Comparison of ENCODE assay signal across 1 cellular context in the genomic region with DNA sequence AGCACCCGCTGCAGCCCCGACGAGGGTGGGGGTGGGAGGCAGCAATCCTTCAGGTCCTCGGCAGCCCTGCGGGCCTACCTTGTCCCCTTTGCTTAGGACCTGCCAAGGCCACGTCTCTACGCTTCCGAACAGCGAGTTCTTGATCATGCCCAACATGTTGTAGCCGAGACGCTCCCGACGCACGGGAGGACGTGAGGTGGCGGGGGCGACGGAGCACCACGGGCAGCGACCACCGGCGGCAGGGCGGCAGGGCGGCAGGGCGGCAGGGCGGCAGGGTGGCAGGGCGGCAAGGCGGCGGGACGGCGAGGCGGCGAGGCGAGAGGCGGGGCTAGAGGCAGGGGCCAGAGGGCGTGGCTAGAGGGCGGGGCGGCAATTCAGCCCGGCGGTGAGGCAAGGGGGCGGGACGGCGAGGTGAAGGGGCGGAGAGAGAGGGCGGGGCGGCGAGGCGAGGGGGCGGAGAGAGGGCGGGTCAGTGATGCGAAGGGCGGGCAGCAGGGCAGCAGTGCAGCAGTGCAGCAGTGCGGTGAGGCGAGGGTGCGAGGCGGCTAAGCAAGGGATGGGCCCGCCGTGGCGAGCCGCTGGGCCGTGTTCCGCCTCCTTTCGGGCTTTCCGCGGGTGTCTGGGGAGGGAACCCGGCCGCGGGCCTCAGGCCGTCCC.
A peak's percentile ranks its signal among the peaks of the same experiment; 100 is the strongest.
TF ChIP-seq lines count a peak whose summit lies in the region.

A gene with protein sequence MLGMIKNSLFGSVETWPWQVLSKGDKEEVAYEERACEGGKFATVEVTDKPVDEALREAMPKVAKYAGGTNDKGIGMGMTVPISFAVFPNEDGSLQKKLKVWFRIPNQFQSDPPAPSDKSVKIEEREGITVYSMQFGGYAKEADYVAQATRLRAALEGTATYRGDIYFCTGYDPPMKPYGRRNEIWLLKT (minus strand): TSS at position 307 of the 657 bp plus-strand sequence. CDS start 151 bp downstream, at position 156.

TF ChIP-seq in HEK293, 187 proteins besides CTCF, POLR2A, EP300 and RAD21 (continued from another document):
- TF ChIP-seq, protein P1, sequence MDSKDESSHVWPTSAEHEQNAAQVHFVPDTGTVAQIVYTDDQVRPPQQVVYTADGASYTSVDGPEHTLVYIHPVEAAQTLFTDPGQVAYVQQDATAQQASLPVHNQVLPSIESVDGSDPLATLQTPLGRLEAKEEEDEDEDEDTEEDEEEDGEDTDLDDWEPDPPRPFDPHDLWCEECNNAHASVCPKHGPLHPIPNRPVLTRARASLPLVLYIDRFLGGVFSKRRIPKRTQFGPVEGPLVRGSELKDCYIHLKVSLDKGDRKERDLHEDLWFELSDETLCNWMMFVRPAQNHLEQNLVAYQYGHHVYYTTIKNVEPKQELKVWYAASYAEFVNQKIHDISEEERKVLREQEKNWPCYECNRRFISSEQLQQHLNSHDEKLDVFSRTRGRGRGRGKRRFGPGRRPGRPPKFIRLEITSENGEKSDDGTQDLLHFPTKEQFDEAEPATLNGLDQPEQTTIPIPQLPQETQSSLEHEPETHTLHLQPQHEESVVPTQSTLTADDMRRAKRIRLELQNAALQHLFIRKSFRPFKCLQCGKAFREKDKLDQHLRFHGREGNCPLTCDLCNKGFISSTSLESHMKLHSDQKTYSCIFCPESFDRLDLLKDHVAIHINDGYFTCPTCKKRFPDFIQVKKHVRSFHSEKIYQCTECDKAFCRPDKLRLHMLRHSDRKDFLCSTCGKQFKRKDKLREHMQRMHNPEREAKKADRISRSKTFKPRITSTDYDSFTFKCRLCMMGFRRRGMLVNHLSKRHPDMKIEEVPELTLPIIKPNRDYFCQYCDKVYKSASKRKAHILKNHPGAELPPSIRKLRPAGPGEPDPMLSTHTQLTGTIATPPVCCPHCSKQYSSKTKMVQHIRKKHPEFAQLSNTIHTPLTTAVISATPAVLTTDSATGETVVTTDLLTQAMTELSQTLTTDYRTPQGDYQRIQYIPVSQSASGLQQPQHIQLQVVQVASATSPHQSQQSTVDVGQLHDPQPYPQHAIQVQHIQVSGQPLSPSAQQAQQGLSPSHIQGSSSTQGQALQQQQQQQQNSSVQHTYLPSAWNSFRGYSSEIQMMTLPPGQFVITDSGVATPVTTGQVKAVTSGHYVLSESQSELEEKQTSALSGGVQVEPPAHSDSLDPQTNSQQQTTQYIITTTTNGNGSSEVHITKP (tag by site-specific recombination; IDR thresholded peaks at IDR 0.05), result no peak
- TF ChIP-seq ZNF184 (tag by site-specific recombination; IDR thresholded peaks at IDR 0.05) (no peak), KLF8 (tag by site-specific recombination; IDR thresholded peaks at IDR 0.05) (peak; percentile 94), ZNF785 (tag by site-specific recombination; IDR thresholded peaks at IDR 0.05) (no peak), ZNF791 (tag by site-specific recombination; IDR thresholded peaks at IDR 0.05) (no peak), ZNF292 (tag by site-specific recombination; IDR thresholded peaks at IDR 0.05; ENCODE audit: borderline replicate concordance, low read depth) (no peak), SP3 (tag by site-specific recombination; IDR thresholded peaks at IDR 0.05) (peak; percentile 99), ZNF521 (tag by site-specific recombination; IDR thresholded peaks at IDR 0.05) (no peak), TRIM28 (IDR thresholded peaks at IDR 0.05; ENCODE audit: borderline replicate concordance, low read length) (no peak), ZNF670 (tag by site-specific recombination; IDR thresholded peaks at IDR 0.05; ENCODE audit: low read depth) (no peak), ZNF335 (tag by site-specific recombination; conservative IDR thresholded peaks at IDR 0.05) (peak; percentile 77)
- TF ChIP-seq, protein P2, sequence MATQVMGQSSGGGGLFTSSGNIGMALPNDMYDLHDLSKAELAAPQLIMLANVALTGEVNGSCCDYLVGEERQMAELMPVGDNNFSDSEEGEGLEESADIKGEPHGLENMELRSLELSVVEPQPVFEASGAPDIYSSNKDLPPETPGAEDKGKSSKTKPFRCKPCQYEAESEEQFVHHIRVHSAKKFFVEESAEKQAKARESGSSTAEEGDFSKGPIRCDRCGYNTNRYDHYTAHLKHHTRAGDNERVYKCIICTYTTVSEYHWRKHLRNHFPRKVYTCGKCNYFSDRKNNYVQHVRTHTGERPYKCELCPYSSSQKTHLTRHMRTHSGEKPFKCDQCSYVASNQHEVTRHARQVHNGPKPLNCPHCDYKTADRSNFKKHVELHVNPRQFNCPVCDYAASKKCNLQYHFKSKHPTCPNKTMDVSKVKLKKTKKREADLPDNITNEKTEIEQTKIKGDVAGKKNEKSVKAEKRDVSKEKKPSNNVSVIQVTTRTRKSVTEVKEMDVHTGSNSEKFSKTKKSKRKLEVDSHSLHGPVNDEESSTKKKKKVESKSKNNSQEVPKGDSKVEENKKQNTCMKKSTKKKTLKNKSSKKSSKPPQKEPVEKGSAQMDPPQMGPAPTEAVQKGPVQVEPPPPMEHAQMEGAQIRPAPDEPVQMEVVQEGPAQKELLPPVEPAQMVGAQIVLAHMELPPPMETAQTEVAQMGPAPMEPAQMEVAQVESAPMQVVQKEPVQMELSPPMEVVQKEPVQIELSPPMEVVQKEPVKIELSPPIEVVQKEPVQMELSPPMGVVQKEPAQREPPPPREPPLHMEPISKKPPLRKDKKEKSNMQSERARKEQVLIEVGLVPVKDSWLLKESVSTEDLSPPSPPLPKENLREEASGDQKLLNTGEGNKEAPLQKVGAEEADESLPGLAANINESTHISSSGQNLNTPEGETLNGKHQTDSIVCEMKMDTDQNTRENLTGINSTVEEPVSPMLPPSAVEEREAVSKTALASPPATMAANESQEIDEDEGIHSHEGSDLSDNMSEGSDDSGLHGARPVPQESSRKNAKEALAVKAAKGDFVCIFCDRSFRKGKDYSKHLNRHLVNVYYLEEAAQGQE (tag by site-specific recombination; IDR thresholded peaks at IDR 0.05), result 0 out of 2 replicates have a peak, but pooled peaks have one; percentile 37
- TF ChIP-seq, protein P3, sequence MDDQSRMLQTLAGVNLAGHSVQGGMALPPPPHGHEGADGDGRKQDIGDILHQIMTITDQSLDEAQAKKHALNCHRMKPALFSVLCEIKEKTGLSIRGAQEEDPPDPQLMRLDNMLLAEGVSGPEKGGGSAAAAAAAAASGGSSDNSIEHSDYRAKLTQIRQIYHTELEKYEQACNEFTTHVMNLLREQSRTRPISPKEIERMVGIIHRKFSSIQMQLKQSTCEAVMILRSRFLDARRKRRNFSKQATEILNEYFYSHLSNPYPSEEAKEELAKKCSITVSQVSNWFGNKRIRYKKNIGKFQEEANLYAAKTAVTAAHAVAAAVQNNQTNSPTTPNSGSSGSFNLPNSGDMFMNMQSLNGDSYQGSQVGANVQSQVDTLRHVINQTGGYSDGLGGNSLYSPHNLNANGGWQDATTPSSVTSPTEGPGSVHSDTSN (CRISPR knock-in tag; IDR thresholded peaks at IDR 0.05), result peak; percentile 69
- TF ChIP-seq, protein P4, sequence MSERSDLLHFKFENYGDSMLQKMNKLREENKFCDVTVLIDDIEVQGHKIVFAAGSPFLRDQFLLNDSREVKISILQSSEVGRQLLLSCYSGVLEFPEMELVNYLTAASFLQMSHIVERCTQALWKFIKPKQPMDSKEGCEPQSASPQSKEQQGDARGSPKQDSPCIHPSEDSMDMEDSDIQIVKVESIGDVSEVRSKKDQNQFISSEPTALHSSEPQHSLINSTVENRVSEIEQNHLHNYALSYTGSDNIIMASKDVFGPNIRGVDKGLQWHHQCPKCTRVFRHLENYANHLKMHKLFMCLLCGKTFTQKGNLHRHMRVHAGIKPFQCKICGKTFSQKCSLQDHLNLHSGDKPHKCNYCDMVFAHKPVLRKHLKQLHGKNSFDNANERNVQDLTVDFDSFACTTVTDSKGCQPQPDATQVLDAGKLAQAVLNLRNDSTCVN (tag by site-specific recombination; optimal IDR thresholded peaks at IDR 0.05), result no peak
- TF ChIP-seq, protein P5, sequence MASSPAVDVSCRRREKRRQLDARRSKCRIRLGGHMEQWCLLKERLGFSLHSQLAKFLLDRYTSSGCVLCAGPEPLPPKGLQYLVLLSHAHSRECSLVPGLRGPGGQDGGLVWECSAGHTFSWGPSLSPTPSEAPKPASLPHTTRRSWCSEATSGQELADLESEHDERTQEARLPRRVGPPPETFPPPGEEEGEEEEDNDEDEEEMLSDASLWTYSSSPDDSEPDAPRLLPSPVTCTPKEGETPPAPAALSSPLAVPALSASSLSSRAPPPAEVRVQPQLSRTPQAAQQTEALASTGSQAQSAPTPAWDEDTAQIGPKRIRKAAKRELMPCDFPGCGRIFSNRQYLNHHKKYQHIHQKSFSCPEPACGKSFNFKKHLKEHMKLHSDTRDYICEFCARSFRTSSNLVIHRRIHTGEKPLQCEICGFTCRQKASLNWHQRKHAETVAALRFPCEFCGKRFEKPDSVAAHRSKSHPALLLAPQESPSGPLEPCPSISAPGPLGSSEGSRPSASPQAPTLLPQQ (tag by site-specific recombination; IDR thresholded peaks at IDR 0.05), result peak; percentile 90
- TF ChIP-seq, protein P6, sequence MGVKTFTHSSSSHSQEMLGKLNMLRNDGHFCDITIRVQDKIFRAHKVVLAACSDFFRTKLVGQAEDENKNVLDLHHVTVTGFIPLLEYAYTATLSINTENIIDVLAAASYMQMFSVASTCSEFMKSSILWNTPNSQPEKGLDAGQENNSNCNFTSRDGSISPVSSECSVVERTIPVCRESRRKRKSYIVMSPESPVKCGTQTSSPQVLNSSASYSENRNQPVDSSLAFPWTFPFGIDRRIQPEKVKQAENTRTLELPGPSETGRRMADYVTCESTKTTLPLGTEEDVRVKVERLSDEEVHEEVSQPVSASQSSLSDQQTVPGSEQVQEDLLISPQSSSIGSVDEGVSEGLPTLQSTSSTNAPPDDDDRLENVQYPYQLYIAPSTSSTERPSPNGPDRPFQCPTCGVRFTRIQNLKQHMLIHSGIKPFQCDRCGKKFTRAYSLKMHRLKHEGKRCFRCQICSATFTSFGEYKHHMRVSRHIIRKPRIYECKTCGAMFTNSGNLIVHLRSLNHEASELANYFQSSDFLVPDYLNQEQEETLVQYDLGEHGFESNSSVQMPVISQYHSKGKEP (tag by site-specific recombination; IDR thresholded peaks at IDR 0.05), result peak; percentile 91
